Comparison of ENCODE assay signal across 22 cellular contexts in the genomic region with DNA sequence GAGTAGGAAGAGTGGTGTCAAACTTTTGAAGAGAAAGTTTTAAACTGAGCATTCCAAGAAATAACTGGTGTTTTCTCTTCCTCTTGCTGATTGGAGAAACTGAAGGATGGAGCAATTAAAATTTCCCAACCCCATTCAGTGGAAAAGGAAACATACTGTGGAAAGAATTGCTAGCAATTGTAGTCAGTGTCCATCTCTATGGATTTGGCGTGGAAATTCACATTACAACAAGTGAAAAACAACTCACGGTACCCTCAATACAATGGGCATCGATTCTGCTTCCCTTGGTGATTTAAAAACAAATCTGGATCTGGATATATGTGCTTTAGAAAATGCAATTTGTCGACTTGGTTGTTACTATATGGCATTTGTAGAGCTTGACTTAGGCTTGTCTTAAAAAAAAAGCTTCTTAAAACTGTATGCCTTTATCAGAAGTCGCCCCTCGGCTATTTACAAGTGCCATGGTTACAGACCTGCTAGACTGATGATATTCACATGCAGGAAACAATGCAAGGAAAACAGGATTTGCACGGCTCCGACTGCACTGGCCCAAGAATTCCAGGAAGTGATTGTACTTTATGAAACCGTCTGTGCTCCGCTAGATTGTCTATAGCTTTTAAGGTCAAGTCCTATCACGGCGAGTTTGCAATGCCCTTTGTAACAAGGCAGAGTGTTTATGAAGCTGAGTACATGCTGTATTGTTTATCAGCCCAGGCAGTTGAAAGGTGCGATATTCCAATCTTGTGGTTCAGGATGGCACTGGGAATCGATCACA.
DNase-seq lines count a peak whose midpoint lies in the region; ATAC-seq and TF ChIP-seq lines count a peak whose summit lies in the region.
"Had no signal": no experiment of that assay in that cellular context is flagged by ENCODE, and none has a peak within 500 bp of the region (broad histone marks: within the 10 kb centered on the region; RNA-seq: fewer than 3 reads in every experiment).

No MANE protein-coding gene starts in this region.

- intact Hi-C loops in Right ventricle myocardium inferior (cut with DNase I) = no loop called here
- intact Hi-C loops in cardiac septum (cut with DNase I) = loop anchor here (5.0 to 10.0 kb wide), 2 partner anchors 90 to 293 kb away; partner anchors contain the start of gene EDN1
- intact Hi-C loops in right cardiac atrium (cut with DNase I) = no loop called here
- intact Hi-C loops in naive thymus-derived CD4-positive, alpha-beta T cell (cut with micrococcal nuclease) = no loop called here

- peak; percentile 42 for ATAC-seq in Right ventricle myocardium inferior
- ATAC-seq in right cardiac atrium = peak; percentile 75 to 86
- no peak for ATAC-seq in HG02642 (IDR thresholded peaks at IDR 0.05; ENCODE audit: poor library complexity, unreplicated experiment)
- no peak for ATAC-seq in naive thymus-derived CD4-positive, alpha-beta T cell
- ATAC-seq: naive thymus-derived CD8-positive, alpha-beta T cell had no signal

- no peak overlapping the region for H3K4me3 Mint-ChIP-seq in nephron progenitor cell
- no peak overlapping the region for H3K4me3 Mint-ChIP-seq in naive thymus-derived CD4-positive, alpha-beta T cell
- H3K4me3 Mint-ChIP-seq: activated CD4-positive, alpha-beta T cell treated with anti-CD3 and anti-CD28 coated beads, Interleukin-2, amount 10 ng/mL, durations not matched to agents 24 days and 14 days; activated naive CD4-positive, alpha-beta T cell treated with anti-CD3 and anti-CD28 coated beads, Interleukin-2, amount 10 ng/mL, durations not matched to agents 7 days and 5 days; brain; immature natural killer cell; naive thymus-derived CD8-positive, alpha-beta T cell had no signal

- no peaks in the 10 kb centered on the region for H3K9me3 ChIP-seq in right cardiac atrium (ENCODE audit: control insufficient read depth, low read length)
- H3K9me3 ChIP-seq in naive thymus-derived CD4-positive, alpha-beta T cell (ENCODE audit: control insufficient read depth in 2 of 3, low read length in 3 of 3) = no peaks in the 10 kb centered on the region
- H3K9me3 ChIP-seq: SJCRH30 had no signal

- peaks cover 13% of the 10 kb centered on the region for H3K4me1 Mint-ChIP-seq in nephron progenitor cell
- H3K4me1 Mint-ChIP-seq in naive thymus-derived CD4-positive, alpha-beta T cell = peaks cover 0 to 3% (median 0%) of the 10 kb centered on the region in 7 donors
- H3K4me1 Mint-ChIP-seq: activated CD4-positive, alpha-beta T cell treated with anti-CD3 and anti-CD28 coated beads, Interleukin-2, amount 10 ng/mL, durations not matched to agents 24 days and 14 days; immature natural killer cell had no signal

- H3K4me1 ChIP-seq in right cardiac atrium (ENCODE audit: control insufficient read depth, insufficient read depth, low read length) = peaks cover 3% of the 10 kb centered on the region
- no peaks in the 10 kb centered on the region for H3K4me1 ChIP-seq in naive thymus-derived CD4-positive, alpha-beta T cell (ENCODE audit: control insufficient read depth in 2 of 2, insufficient read depth in 2 of 2, low read length in 2 of 2)
- H3K4me1 ChIP-seq: SJCRH30 had no signal

- CTCF ChIA-PET in naive thymus-derived CD4-positive, alpha-beta T cell (lab: Charles Lee) = no interaction called here

- H3K27me3 Mint-ChIP-seq in nephron progenitor cell (ENCODE audit: low read depth, poor library complexity) = peaks cover 4% of the 10 kb centered on the region
- peaks cover 3 to 51% (median 16%) of the 10 kb centered on the region in 5 donors for H3K27me3 Mint-ChIP-seq in naive thymus-derived CD4-positive, alpha-beta T cell
- H3K27me3 Mint-ChIP-seq: activated naive CD4-positive, alpha-beta T cell treated with anti-CD3 and anti-CD28 coated beads, Interleukin-2, amount 10 ng/mL, durations not matched to agents 7 days and 5 days; progenitor cell of endocrine pancreas had no signal

- no peaks in the 10 kb centered on the region for H3K27me3 ChIP-seq in right cardiac atrium (ENCODE audit: control insufficient read depth, insufficient read depth)
- no peaks in the 10 kb centered on the region for H3K27me3 ChIP-seq in naive thymus-derived CD4-positive, alpha-beta T cell (ENCODE audit: control insufficient read depth in 2 of 2, insufficient read depth in 2 of 2, low read length in 2 of 2)
- H3K27me3 ChIP-seq: SJCRH30 had no signal

- peak overlapping the region; percentile 5 for H3K27ac Mint-ChIP-seq in nephron progenitor cell
- no peak overlapping the region for H3K27ac Mint-ChIP-seq in naive thymus-derived CD4-positive, alpha-beta T cell
- H3K27ac Mint-ChIP-seq: activated CD4-positive, alpha-beta T cell treated with anti-CD3 and anti-CD28 coated beads, Interleukin-2, amount 10 ng/mL, durations not matched to agents 24 days and 14 days; activated naive CD4-positive, alpha-beta T cell treated with anti-CD3 and anti-CD28 coated beads, Interleukin-2, amount 10 ng/mL, durations not matched to agents 7 days and 5 days; immature natural killer cell; naive thymus-derived CD8-positive, alpha-beta T cell; progenitor cell of endocrine pancreas had no signal

- no peaks in the 10 kb centered on the region for H3K36me3 ChIP-seq in naive thymus-derived CD4-positive, alpha-beta T cell (ENCODE audit: control insufficient read depth in 2 of 3, insufficient read depth in 3 of 3, low read length in 3 of 3)
- H3K36me3 ChIP-seq: SJCRH30 had no signal

- peak overlapping the region; percentile 69 for H3K27ac ChIP-seq in right cardiac atrium (ENCODE audit: low read length)
- H3K27ac ChIP-seq in naive thymus-derived CD4-positive, alpha-beta T cell (ENCODE audit: low read depth, low read length) = no peak overlapping the region
- H3K27ac ChIP-seq: C4-2B, SJCRH30 had no signal

- POLR2A ChIA-PET in naive thymus-derived CD4-positive, alpha-beta T cell (lab: Charles Lee) = no interaction called here

- no peak for TF ChIP-seq CTCF in nephron progenitor cell (IDR thresholded peaks at IDR 0.05)

- H3K36me3 Mint-ChIP-seq in nephron progenitor cell (ENCODE audit: low read depth) = no peaks in the 10 kb centered on the region
- H3K36me3 Mint-ChIP-seq in naive thymus-derived CD4-positive, alpha-beta T cell = no peaks in the 10 kb centered on the region
- H3K36me3 Mint-ChIP-seq: activated naive CD4-positive, alpha-beta T cell treated with anti-CD3 and anti-CD28 coated beads, Interleukin-2, amount 10 ng/mL, durations not matched to agents 7 days and 5 days; brain; immature natural killer cell; naive thymus-derived CD8-positive, alpha-beta T cell had no signal

- no peaks in the 10 kb centered on the region for H3K9me3 Mint-ChIP-seq in nephron progenitor cell
- H3K9me3 Mint-ChIP-seq in naive thymus-derived CD4-positive, alpha-beta T cell = no peaks in the 10 kb centered on the region
- H3K9me3 Mint-ChIP-seq: activated CD4-positive, alpha-beta T cell treated with anti-CD3 and anti-CD28 coated beads, Interleukin-2, amount 10 ng/mL, durations not matched to agents 24 days and 14 days; activated naive CD4-positive, alpha-beta T cell treated with anti-CD3 and anti-CD28 coated beads, Interleukin-2, amount 10 ng/mL, durations not matched to agents 7 days and 5 days; brain; immature natural killer cell; naive thymus-derived CD8-positive, alpha-beta T cell had no signal

- 49% methylated on average over 14 of the region's 14 CpGs for WGBS in right cardiac atrium

- no peak overlapping the region for H3K4me3 ChIP-seq in right cardiac atrium (ENCODE audit: low read length)
- no peak overlapping the region for H3K4me3 ChIP-seq in naive thymus-derived CD4-positive, alpha-beta T cell (ENCODE audit: low read length)
- H3K4me3 ChIP-seq: SJCRH30 had no signal

- DNase-seq in Right ventricle myocardium inferior (ENCODE audit: missing footprints) (no peak), cardiac septum (ENCODE audit: low spot score) (no peak), right cardiac atrium (peak in 1 of 3 donors; percentile 14), nephron progenitor cell (no peak), SW 1271 (lab: John Stamatoyannopoulos, UW) (no peak), NOMO-1 (lab: John Stamatoyannopoulos, UW; ENCODE audit: unreplicated experiment in 2 of 2) (no peak)
- DNase-seq in naive thymus-derived CD4-positive, alpha-beta T cell = no peak
- DNase-seq: activated CD4-positive, alpha-beta T cell treated with anti-CD3 and anti-CD28 coated beads, Interleukin-2, amount 10 ng/mL, durations not matched to agents 24 days and 14 days; activated naive CD4-positive, alpha-beta T cell treated with anti-CD3 and anti-CD28 coated beads, Interleukin-2, amount 10 ng/mL, durations not matched to agents 7 days and 5 days; activated T-cell treated with anti-CD3 and anti-CD28 coated beads for 4 hours; DMS53; effector CD4-positive, alpha-beta T cell; immature natural killer cell; naive thymus-derived CD8-positive, alpha-beta T cell; NCI-H1436 treated with DMSO at 0.1 percent for 48 hours; NCI-H345; SJCRH30; stimulated activated CD4-positive, alpha-beta T cell treated with anti-CD3 and anti-CD28 coated beads, Interleukin-1b, Interleukin-23, amount 100 ng/mL, for 48 hours had no signal

Comparison
In these comparisons a context has a peak if more than half of its experiments do, and no peak if none do; other contexts are left out.
1. ATAC-seq: peak in Right ventricle myocardium inferior (single experiment) and right cardiac atrium (2 of 2); none in HG02642 (single experiment) and naive thymus-derived CD4-positive, alpha-beta T cell (single experiment).